In the genomic region with DNA sequence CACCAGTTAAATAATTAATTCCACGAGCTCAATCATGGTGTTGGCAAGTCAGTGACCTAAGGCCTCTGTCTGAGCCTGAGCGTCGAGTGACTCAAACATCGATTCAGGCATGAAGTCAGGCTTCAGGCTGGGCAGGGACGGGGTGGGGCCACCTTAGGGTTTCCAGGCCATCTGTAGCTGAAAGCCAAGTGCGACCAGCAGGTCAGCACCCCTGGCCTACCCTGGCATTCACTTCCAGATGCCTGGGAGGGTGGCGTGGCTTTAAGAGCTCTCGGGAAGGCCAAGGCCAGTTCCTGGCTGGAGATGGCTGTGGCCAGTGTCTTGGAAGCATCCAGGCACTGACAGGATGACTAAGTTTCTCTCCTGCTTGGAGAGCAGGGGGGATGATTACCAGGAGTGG, we compare ENCODE assay signal across 16 cellular contexts.
"Had no signal": no experiment of that assay in that cellular context is flagged by ENCODE, and none has a peak within 500 bp of the region (broad histone marks: within the 10 kb centered on the region; RNA-seq: fewer than 3 reads in every experiment).

No MANE protein-coding gene starts in this region.

- H3K4me3 ChIP-seq: cardiac muscle cell, ovary, SK-N-MC, skin epidermis, tibial nerve had no signal

- H3K36me3 Mint-ChIP-seq: immature natural killer cell, T-cell had no signal

- H3K36me3 ChIP-seq: cardiac muscle cell, ovary, tibial nerve had no signal

- DNase-seq: activated CD4-positive, alpha-beta T cell treated with anti-CD3 and anti-CD28 coated beads for 36 hours; activated CD8-positive, alpha-beta memory T cell treated with anti-CD3 and anti-CD28 coated beads, Interleukin-2, amount 50 U/mL, for 48 hours; activated CD8-positive, alpha-beta T cell treated with anti-CD3 and anti-CD28 coated beads for 36 hours; activated naive CD4-positive, alpha-beta T cell treated with anti-CD3 and anti-CD28 coated beads for 36 hours; immature natural killer cell; ovary; stimulated activated CD4-positive, alpha-beta T cell treated with anti-CD3 and anti-CD28 coated beads, Interleukin-4, amount 100 ng/mL, for 4 hours; T-cell; T1000 had no signal

- H3K27ac ChIP-seq: cardiac muscle cell, ovary, SK-N-MC, tibial nerve, VCaP had no signal

- H3K4me3 Mint-ChIP-seq: activated CD4-positive, alpha-beta T cell treated with anti-CD3 and anti-CD28 coated beads for 36 hours; activated CD8-positive, alpha-beta T cell treated with anti-CD3 and anti-CD28 coated beads for 36 hours; activated naive CD4-positive, alpha-beta T cell treated with anti-CD3 and anti-CD28 coated beads for 36 hours; activated T-helper 1 cell treated with anti-CD3 and anti-CD28 coated beads, Interleukin-12 subunit alpha, Interleukin-12 subunit beta, Interleukin-2, Interleukin-4 antibody, amounts not matched to agents 30 ng/mL and 10 ng/mL and 1 ng/mL, durations not matched to agents 14 hours and 24 hours and 36 hours; immature natural killer cell; neural crest cell; T-cell had no signal

- H3K9me3 Mint-ChIP-seq: activated CD8-positive, alpha-beta T cell treated with anti-CD3 and anti-CD28 coated beads for 36 hours; activated T-helper 1 cell treated with anti-CD3 and anti-CD28 coated beads, Interleukin-12 subunit alpha, Interleukin-12 subunit beta, Interleukin-2, Interleukin-4 antibody, amounts not matched to agents 30 ng/mL and 10 ng/mL and 1 ng/mL, durations not matched to agents 14 hours and 24 hours and 36 hours; T-cell had no signal

- H3K4me1 ChIP-seq: tibial nerve had no signal

- H3K4me1 Mint-ChIP-seq: activated CD4-positive, alpha-beta T cell treated with anti-CD3 and anti-CD28 coated beads for 36 hours; immature natural killer cell; T-cell had no signal

- H3K27me3 ChIP-seq: cardiac muscle cell, ovary, tibial nerve had no signal

- H3K9me3 ChIP-seq: ovary had no signal

- H3K27ac Mint-ChIP-seq: activated CD4-positive, alpha-beta T cell treated with anti-CD3 and anti-CD28 coated beads for 36 hours; activated CD8-positive, alpha-beta T cell treated with anti-CD3 and anti-CD28 coated beads for 36 hours; activated naive CD4-positive, alpha-beta T cell treated with anti-CD3 and anti-CD28 coated beads for 36 hours; activated T-helper 1 cell treated with anti-CD3 and anti-CD28 coated beads, Interleukin-12 subunit alpha, Interleukin-12 subunit beta, Interleukin-2, Interleukin-4 antibody, amounts not matched to agents 30 ng/mL and 10 ng/mL and 1 ng/mL, durations not matched to agents 14 hours and 24 hours and 36 hours; immature natural killer cell; T-cell had no signal

- ATAC-seq: activated CD4-positive, alpha-beta T cell treated with anti-CD3 and anti-CD28 coated beads for 36 hours; activated CD8-positive, alpha-beta T cell treated with anti-CD3 and anti-CD28 coated beads for 36 hours; T-cell had no signal

- H3K27me3 Mint-ChIP-seq: activated CD8-positive, alpha-beta T cell treated with anti-CD3 and anti-CD28 coated beads for 36 hours had no signal
